ENCODE assay signal across 1 cellular context in the genomic region with DNA sequence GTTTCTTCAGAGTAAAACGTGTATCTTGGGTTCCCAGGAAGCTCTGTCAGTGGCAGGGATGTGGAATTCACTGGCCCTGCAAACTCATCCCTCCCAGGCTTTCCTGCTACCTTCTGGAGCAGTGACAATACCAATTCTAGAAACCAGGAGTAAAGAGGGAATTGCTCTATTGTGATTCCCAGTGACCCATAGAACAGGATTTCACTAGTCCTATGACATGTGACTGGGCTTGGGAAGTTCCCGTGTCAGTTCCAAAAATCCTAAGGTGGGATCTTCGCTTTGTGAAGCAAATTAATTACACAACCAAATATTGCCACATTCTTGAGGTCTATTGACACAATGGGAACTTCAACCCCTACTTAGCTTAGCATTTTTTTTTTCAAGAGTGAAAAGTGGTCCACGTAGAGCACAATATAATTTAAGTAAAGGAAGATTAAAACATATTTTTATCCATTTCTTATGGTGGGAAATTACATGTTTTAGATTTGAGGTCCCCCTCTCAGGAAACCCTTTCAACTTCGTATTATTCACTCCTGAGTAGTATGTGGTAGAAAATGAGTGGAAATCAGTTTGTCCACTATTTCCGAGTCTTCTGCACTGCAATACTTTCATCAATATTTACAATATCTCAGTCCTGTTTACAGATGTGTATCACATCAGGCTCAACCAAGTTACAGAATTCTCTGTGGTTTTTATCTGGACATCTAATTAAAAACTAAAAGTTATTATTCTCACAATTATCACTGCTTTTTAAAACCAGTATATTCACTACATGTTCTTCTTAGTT.
A peak's percentile ranks its signal among the peaks of the same experiment; 100 is the strongest.
TF ChIP-seq lines count a peak whose summit lies in the region.

No MANE protein-coding gene starts in this region.

TF ChIP-seq in HepG2, 621 proteins besides CTCF, POLR2A, EP300 and RAD21 (continued from another document and continues in another):
- TF ChIP-seq, protein P1, sequence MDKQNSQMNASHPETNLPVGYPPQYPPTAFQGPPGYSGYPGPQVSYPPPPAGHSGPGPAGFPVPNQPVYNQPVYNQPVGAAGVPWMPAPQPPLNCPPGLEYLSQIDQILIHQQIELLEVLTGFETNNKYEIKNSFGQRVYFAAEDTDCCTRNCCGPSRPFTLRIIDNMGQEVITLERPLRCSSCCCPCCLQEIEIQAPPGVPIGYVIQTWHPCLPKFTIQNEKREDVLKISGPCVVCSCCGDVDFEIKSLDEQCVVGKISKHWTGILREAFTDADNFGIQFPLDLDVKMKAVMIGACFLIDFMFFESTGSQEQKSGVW (CRISPR knock-in tag; IDR thresholded peaks at IDR 0.05; ENCODE audit: borderline replicate concordance): no peak
- TF ChIP-seq HOXA3 (CRISPR knock-in tag; IDR thresholded peaks at IDR 0.05) (peak; percentile 50), NR2F2 (IDR thresholded peaks at IDR 0.05; ENCODE audit: borderline replicate concordance, low read depth) (peak; percentile 65), TBX3 (IDR thresholded peaks at IDR 0.05; ENCODE audit: borderline replicate concordance) (peak; percentile 41; the same call in 1 of the 2 replicates), IKZF1 (IDR thresholded peaks at IDR 0.05) (no peak), EED (CRISPR knock-in tag; IDR thresholded peaks at IDR 0.05) (no peak), ZBTB42 (CRISPR knock-in tag; IDR thresholded peaks at IDR 0.05) (peak; percentile 68; the same call in 1 of the 2 replicates), ATM (IDR thresholded peaks at IDR 0.05; ENCODE audit: borderline replicate concordance) (no peak), TAF1 (CRISPR knock-in tag; IDR thresholded peaks at IDR 0.05) (peak; percentile 71; the same call in 1 of the 2 replicates), SALL1 (CRISPR knock-in tag; IDR thresholded peaks at IDR 0.05) (peak; percentile 87), KLF9 (CRISPR knock-in tag; IDR thresholded peaks at IDR 0.05; ENCODE audit: low read depth) (0 out of 2 replicates have a peak, but pooled peaks have one; percentile 5), POGZ (CRISPR knock-in tag; IDR thresholded peaks at IDR 0.05) (peak; percentile 83), SIX1 (CRISPR knock-in tag; IDR thresholded peaks at IDR 0.05; ENCODE audit: borderline replicate concordance) (peak; percentile 34; the same call in 1 of the 2 replicates), ZBTB7B (CRISPR knock-in tag; IDR thresholded peaks at IDR 0.05) (peak; percentile 65; the same call in 1 of the 2 replicates), HDAC1 (CRISPR knock-in tag; IDR thresholded peaks at IDR 0.05) (peak; percentile 80), ZNF660 (CRISPR knock-in tag; IDR thresholded peaks at IDR 0.05; ENCODE audit: borderline replicate concordance, low read depth) (no peak), ZNF7 (CRISPR knock-in tag; IDR thresholded peaks at IDR 0.05) (no peak)
- TF ChIP-seq, protein P2, sequence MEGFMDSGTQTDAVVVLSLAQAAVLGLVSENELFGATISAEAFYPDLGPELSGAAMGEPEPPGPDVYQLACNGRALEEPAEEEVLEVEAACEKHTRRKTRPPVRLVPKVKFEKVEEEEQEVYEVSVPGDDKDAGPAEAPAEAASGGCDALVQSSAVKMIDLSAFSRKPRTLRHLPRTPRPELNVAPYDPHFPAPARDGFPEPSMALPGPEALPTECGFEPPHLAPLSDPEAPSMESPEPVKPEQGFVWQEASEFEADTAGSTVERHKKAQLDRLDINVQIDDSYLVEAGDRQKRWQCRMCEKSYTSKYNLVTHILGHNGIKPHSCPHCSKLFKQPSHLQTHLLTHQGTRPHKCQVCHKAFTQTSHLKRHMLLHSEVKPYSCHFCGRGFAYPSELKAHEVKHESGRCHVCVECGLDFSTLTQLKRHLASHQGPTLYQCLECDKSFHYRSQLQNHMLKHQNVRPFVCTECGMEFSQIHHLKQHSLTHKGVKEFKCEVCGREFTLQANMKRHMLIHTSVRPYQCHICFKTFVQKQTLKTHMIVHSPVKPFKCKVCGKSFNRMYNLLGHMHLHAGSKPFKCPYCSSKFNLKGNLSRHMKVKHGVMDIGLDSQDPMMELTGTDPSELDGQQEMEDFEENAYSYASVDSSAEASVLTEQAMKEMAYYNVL (CRISPR knock-in tag; IDR thresholded peaks at IDR 0.05; ENCODE audit: borderline replicate concordance): peak; percentile 75; the same call in 1 of the 2 replicates
- TF ChIP-seq, protein P3, sequence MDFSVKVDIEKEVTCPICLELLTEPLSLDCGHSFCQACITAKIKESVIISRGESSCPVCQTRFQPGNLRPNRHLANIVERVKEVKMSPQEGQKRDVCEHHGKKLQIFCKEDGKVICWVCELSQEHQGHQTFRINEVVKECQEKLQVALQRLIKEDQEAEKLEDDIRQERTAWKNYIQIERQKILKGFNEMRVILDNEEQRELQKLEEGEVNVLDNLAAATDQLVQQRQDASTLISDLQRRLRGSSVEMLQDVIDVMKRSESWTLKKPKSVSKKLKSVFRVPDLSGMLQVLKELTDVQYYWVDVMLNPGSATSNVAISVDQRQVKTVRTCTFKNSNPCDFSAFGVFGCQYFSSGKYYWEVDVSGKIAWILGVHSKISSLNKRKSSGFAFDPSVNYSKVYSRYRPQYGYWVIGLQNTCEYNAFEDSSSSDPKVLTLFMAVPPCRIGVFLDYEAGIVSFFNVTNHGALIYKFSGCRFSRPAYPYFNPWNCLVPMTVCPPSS (IDR thresholded peaks at IDR 0.05): no peak
- TF ChIP-seq, protein P4, sequence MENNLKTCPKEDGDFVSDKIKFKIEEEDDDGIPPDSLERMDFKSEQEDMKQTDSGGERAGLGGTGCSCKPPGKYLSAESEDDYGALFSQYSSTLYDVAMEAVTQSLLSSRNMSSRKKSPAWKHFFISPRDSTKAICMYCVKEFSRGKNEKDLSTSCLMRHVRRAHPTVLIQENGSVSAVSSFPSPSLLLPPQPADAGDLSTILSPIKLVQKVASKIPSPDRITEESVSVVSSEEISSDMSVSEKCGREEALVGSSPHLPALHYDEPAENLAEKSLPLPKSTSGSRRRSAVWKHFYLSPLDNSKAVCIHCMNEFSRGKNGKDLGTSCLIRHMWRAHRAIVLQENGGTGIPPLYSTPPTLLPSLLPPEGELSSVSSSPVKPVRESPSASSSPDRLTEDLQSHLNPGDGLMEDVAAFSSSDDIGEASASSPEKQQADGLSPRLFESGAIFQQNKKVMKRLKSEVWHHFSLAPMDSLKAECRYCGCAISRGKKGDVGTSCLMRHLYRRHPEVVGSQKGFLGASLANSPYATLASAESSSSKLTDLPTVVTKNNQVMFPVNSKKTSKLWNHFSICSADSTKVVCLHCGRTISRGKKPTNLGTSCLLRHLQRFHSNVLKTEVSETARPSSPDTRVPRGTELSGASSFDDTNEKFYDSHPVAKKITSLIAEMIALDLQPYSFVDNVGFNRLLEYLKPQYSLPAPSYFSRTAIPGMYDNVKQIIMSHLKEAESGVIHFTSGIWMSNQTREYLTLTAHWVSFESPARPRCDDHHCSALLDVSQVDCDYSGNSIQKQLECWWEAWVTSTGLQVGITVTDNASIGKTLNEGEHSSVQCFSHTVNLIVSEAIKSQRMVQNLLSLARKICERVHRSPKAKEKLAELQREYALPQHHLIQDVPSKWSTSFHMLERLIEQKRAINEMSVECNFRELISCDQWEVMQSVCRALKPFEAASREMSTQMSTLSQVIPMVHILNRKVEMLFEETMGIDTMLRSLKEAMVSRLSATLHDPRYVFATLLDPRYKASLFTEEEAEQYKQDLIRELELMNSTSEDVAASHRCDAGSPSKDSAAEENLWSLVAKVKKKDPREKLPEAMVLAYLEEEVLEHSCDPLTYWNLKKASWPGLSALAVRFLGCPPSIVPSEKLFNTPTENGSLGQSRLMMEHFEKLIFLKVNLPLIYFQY (CRISPR knock-in tag; IDR thresholded peaks at IDR 0.05; ENCODE audit: borderline replicate concordance): peak; percentile 55; the same call in 1 of the 2 replicates
- TF ChIP-seq, protein P5, sequence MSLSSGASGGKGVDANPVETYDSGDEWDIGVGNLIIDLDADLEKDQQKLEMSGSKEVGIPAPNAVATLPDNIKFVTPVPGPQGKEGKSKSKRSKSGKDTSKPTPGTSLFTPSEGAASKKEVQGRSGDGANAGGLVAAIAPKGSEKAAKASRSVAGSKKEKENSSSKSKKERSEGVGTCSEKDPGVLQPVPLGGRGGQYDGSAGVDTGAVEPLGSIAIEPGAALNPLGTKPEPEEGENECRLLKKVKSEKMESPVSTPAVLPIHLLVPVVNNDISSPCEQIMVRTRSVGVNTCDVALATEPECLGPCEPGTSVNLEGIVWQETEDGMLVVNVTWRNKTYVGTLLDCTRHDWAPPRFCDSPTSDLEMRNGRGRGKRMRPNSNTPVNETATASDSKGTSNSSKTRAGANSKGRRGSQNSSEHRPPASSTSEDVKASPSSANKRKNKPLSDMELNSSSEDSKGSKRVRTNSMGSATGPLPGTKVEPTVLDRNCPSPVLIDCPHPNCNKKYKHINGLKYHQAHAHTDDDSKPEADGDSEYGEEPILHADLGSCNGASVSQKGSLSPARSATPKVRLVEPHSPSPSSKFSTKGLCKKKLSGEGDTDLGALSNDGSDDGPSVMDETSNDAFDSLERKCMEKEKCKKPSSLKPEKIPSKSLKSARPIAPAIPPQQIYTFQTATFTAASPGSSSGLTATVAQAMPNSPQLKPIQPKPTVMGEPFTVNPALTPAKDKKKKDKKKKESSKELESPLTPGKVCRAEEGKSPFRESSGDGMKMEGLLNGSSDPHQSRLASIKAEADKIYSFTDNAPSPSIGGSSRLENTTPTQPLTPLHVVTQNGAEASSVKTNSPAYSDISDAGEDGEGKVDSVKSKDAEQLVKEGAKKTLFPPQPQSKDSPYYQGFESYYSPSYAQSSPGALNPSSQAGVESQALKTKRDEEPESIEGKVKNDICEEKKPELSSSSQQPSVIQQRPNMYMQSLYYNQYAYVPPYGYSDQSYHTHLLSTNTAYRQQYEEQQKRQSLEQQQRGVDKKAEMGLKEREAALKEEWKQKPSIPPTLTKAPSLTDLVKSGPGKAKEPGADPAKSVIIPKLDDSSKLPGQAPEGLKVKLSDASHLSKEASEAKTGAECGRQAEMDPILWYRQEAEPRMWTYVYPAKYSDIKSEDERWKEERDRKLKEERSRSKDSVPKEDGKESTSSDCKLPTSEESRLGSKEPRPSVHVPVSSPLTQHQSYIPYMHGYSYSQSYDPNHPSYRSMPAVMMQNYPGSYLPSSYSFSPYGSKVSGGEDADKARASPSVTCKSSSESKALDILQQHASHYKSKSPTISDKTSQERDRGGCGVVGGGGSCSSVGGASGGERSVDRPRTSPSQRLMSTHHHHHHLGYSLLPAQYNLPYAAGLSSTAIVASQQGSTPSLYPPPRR (CRISPR knock-in tag; IDR thresholded peaks at IDR 0.05; ENCODE audit: borderline replicate concordance): peak; percentile 76
- TF ChIP-seq, protein P6, sequence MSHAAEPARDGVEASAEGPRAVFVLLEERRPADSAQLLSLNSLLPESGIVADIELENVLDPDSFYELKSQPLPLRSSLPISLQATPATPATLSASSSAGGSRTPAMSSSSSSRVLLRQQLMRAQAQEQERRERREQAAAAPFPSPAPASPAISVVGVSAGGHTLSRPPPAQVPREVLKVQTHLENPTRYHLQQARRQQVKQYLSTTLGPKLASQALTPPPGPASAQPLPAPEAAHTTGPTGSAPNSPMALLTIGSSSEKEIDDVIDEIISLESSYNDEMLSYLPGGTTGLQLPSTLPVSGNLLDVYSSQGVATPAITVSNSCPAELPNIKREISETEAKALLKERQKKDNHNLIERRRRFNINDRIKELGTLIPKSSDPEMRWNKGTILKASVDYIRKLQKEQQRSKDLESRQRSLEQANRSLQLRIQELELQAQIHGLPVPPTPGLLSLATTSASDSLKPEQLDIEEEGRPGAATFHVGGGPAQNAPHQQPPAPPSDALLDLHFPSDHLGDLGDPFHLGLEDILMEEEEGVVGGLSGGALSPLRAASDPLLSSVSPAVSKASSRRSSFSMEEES (CRISPR knock-in tag; IDR thresholded peaks at IDR 0.05): peak; percentile 89
- TF ChIP-seq, protein P7, sequence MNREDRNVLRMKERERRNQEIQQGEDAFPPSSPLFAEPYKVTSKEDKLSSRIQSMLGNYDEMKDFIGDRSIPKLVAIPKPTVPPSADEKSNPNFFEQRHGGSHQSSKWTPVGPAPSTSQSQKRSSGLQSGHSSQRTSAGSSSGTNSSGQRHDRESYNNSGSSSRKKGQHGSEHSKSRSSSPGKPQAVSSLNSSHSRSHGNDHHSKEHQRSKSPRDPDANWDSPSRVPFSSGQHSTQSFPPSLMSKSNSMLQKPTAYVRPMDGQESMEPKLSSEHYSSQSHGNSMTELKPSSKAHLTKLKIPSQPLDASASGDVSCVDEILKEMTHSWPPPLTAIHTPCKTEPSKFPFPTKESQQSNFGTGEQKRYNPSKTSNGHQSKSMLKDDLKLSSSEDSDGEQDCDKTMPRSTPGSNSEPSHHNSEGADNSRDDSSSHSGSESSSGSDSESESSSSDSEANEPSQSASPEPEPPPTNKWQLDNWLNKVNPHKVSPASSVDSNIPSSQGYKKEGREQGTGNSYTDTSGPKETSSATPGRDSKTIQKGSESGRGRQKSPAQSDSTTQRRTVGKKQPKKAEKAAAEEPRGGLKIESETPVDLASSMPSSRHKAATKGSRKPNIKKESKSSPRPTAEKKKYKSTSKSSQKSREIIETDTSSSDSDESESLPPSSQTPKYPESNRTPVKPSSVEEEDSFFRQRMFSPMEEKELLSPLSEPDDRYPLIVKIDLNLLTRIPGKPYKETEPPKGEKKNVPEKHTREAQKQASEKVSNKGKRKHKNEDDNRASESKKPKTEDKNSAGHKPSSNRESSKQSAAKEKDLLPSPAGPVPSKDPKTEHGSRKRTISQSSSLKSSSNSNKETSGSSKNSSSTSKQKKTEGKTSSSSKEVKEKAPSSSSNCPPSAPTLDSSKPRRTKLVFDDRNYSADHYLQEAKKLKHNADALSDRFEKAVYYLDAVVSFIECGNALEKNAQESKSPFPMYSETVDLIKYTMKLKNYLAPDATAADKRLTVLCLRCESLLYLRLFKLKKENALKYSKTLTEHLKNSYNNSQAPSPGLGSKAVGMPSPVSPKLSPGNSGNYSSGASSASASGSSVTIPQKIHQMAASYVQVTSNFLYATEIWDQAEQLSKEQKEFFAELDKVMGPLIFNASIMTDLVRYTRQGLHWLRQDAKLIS (CRISPR knock-in tag; IDR thresholded peaks at IDR 0.05): peak; percentile 92
- TF ChIP-seq, protein P8, sequence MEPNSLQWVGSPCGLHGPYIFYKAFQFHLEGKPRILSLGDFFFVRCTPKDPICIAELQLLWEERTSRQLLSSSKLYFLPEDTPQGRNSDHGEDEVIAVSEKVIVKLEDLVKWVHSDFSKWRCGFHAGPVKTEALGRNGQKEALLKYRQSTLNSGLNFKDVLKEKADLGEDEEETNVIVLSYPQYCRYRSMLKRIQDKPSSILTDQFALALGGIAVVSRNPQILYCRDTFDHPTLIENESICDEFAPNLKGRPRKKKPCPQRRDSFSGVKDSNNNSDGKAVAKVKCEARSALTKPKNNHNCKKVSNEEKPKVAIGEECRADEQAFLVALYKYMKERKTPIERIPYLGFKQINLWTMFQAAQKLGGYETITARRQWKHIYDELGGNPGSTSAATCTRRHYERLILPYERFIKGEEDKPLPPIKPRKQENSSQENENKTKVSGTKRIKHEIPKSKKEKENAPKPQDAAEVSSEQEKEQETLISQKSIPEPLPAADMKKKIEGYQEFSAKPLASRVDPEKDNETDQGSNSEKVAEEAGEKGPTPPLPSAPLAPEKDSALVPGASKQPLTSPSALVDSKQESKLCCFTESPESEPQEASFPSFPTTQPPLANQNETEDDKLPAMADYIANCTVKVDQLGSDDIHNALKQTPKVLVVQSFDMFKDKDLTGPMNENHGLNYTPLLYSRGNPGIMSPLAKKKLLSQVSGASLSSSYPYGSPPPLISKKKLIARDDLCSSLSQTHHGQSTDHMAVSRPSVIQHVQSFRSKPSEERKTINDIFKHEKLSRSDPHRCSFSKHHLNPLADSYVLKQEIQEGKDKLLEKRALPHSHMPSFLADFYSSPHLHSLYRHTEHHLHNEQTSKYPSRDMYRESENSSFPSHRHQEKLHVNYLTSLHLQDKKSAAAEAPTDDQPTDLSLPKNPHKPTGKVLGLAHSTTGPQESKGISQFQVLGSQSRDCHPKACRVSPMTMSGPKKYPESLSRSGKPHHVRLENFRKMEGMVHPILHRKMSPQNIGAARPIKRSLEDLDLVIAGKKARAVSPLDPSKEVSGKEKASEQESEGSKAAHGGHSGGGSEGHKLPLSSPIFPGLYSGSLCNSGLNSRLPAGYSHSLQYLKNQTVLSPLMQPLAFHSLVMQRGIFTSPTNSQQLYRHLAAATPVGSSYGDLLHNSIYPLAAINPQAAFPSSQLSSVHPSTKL (CRISPR knock-in tag; IDR thresholded peaks at IDR 0.05): peak; percentile 94
